In the genomic region with DNA sequence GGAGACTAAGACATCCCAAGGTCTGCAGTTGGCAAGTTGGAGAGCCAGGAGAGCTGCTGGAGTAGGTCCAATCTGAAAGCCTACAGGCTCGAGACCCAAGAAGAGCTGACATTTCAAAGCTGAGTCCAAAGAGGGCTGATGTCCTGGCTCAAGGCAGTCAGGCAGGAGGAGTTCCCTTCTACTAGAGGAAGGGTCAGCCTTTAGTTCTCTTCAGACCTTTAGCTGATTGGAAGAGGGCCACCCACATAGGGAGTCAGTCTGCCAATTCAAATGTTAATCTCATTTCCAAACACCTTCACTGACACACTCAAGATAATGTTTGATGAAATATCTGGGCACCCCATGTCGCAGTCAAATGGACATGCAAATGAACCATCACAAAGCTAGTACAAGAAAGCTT, we compare ENCODE assay signal across 9 cellular contexts.
"Had no signal": no experiment of that assay in that cellular context is flagged by ENCODE, and none has a peak within 500 bp of the region (broad histone marks: within the 10 kb centered on the region; RNA-seq: fewer than 3 reads in every experiment).

No MANE protein-coding gene starts in this region.

- H3K4me1 ChIP-seq: HAP-1 had no signal

- DNase-seq: GOT3, H7, HFFc6, KG1 had no signal

- H3K36me3 ChIP-seq: HAP-1 had no signal

- H3K27ac ChIP-seq: HL-60 had no signal

- ATAC-seq: HCT116, HepG2, K562 had no signal

- H3K4me3 Mint-ChIP-seq: HFFc6 had no signal

- H3K9me3 ChIP-seq: HAP-1 had no signal

- H3K4me3 ChIP-seq: HAP-1, K562 had no signal

- H3K27ac Mint-ChIP-seq: HFFc6 had no signal
